In genomic region chr13:34189946-34190345, GRCh38 we compare ENCODE assay signal across 9 cellular contexts.
"Had no signal": no experiment of that assay in that cellular context is flagged by ENCODE, and none has a peak within 500 bp of the region (broad histone marks: within the 10 kb centered on the region; RNA-seq: fewer than 3 reads in every experiment).

No MANE protein-coding gene starts in this region.

- H3K36me3 ChIP-seq: HAP-1 had no signal

- H3K9ac ChIP-seq: GM23248 had no signal

- H2AFZ ChIP-seq: GM23248, GM23338 had no signal

- H3K4me2 ChIP-seq: GM23338 had no signal

- DNase-seq: GM23248, GOT3, H7, H9, HCEC 1CT, HFFc6 had no signal

- H3K4me1 ChIP-seq: HAP-1 had no signal

- H3K4me1 Mint-ChIP-seq: GM23338, H9 had no signal

- H3K4me3 ChIP-seq: GM23248, GM23338, HAP-1 had no signal

- ATAC-seq: GM23338, HCT116 had no signal

- H3K27ac Mint-ChIP-seq: GM23338, H9, HFFc6 had no signal

- H3K4me3 Mint-ChIP-seq: GM23338, H9, HFFc6 had no signal

- H3K27ac ChIP-seq: GM23248 had no signal

- H3K9me3 ChIP-seq: HAP-1 had no signal
